ENCODE assay signal across 3 cellular contexts in genomic region chrX:130304587-130305368, GRCh38.
TF ChIP-seq lines count a peak whose summit lies in the region.

No MANE protein-coding gene starts in this region.

TF ChIP-seq in HCT116, 20 proteins besides CTCF, POLR2A, EP300 and RAD21:
- TF ChIP-seq ZNF274 (IDR thresholded peaks at IDR 0.05; ENCODE audit: low read depth, low read length) = no peak
- TF ChIP-seq EGR1 (IDR thresholded peaks at IDR 0.05; ENCODE audit: low read depth) = no peak
- TF ChIP-seq MAX (IDR thresholded peaks at IDR 0.05) = no peak
- no peak for TF ChIP-seq TCF7L2 (IDR thresholded peaks at IDR 0.05; ENCODE audit: borderline replicate concordance, extremely low read depth, insufficient read depth, insufficient read length)
- no peak for TF ChIP-seq JUND (IDR thresholded peaks at IDR 0.05)
- no peak for TF ChIP-seq POLR2AphosphoS5 (IDR thresholded peaks at IDR 0.05; ENCODE audit: low read depth, low read length)
- TF ChIP-seq EZH2phosphoT487 (IDR thresholded peaks at IDR 0.05; ENCODE audit: borderline replicate concordance) = no peak

TF ChIP-seq in GM12878, 131 proteins besides CTCF, POLR2A, EP300 and RAD21 (continues in another document):
- no peak for TF ChIP-seq NFIC (IDR thresholded peaks at IDR 0.05; ENCODE audit: low read depth, low read length)
- no peak for TF ChIP-seq FOXK2 (IDR thresholded peaks at IDR 0.05)
- TF ChIP-seq RELB (IDR thresholded peaks at IDR 0.05; ENCODE audit: low read depth) = no peak
- no peak for TF ChIP-seq SREBF1 (IDR thresholded peaks at IDR 0.05; ENCODE audit: low read length)
- TF ChIP-seq NR2F1 (conservative IDR thresholded peaks at IDR 0.05) = no peak
- no peak for TF ChIP-seq ZBTB40 (IDR thresholded peaks at IDR 0.05; ENCODE audit: borderline replicate concordance)
- no peak for TF ChIP-seq ESRRA (IDR thresholded peaks at IDR 0.05; ENCODE audit: low read length)
- no peak for TF ChIP-seq E2F8 (IDR thresholded peaks at IDR 0.05; ENCODE audit: low read depth, partially characterized antibody)
- no peak for TF ChIP-seq PAX8 (IDR thresholded peaks at IDR 0.05)
- TF ChIP-seq ZNF592 (IDR thresholded peaks at IDR 0.05) = no peak

TF ChIP-seq in HepG2, 621 proteins besides CTCF, POLR2A, EP300 and RAD21:
- TF ChIP-seq DMAP1 (CRISPR knock-in tag; IDR thresholded peaks at IDR 0.05) (no peak), ZNF468 (CRISPR knock-in tag; IDR thresholded peaks at IDR 0.05) (no peak), EED (CRISPR knock-in tag; IDR thresholded peaks at IDR 0.05) (no peak), REPIN1 (CRISPR knock-in tag; IDR thresholded peaks at IDR 0.05; ENCODE audit: borderline replicate concordance, low read depth) (no peak), ZNF24 (IDR thresholded peaks at IDR 0.05) (no peak), NRL (CRISPR knock-in tag; IDR thresholded peaks at IDR 0.05; ENCODE audit: borderline replicate concordance) (no peak), SP1 (IDR thresholded peaks at IDR 0.05) (no peak), SP1 (CRISPR knock-in tag; IDR thresholded peaks at IDR 0.05) (no peak), ZNF550 (CRISPR knock-in tag; IDR thresholded peaks at IDR 0.05; ENCODE audit: borderline replicate concordance) (no peak), ZNF558 (CRISPR knock-in tag; IDR thresholded peaks at IDR 0.05; ENCODE audit: borderline replicate concordance) (no peak), CREB3 (CRISPR knock-in tag; IDR thresholded peaks at IDR 0.05) (no peak), ZNF691 (CRISPR knock-in tag; IDR thresholded peaks at IDR 0.05; ENCODE audit: borderline replicate concordance, low read depth) (no peak)
TF ChIP-seq in HepG2: peak in this region for 0.
